Comparison of ENCODE assay signal across 8 cellular contexts in the genomic region with DNA sequence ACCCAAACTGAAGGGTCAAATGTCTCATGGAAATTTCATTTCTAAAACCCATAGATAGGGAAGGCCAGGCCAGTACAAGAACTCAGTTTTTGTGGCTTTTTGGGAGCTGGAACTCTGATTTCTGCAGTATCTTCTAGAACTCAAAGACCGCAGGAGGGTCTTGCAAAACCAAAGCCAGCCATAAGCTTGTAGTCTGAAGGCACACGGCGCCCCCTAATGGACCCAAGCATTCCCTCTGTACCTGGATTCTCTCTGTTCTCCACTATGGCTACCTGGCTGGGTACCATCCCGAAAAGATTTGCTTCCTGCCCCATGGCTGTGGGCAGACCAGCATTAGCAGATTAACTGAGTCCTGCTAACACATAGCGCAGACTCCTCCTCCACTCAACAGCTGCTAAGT.
DNase-seq lines count a peak whose midpoint lies in the region; ATAC-seq and TF ChIP-seq lines count a peak whose summit lies in the region.
"Had no signal": no experiment of that assay in that cellular context is flagged by ENCODE, and none has a peak within 500 bp of the region (broad histone marks: within the 10 kb centered on the region; RNA-seq: fewer than 3 reads in every experiment).

No MANE protein-coding gene starts in this region.

- H3K4me3 ChIP-seq in body of pancreas (no peak overlapping the region), liver (ENCODE audit: low read depth in 1 of 3, low read length in 3 of 3) (no peak overlapping the region), lower leg skin (ENCODE audit: low read depth, poor library complexity, severe bottlenecking) (no peak overlapping the region)

- H3K27me3 ChIP-seq in body of pancreas (no peaks in the 10 kb centered on the region), liver (ENCODE audit: control insufficient read depth in 4 of 4, insufficient read depth in 4 of 4, low read length in 3 of 4) (no peaks in the 10 kb centered on the region)

- 32% methylated on average over 5 of the region's 5 CpGs for WGBS in body of pancreas, 2 donors
- WGBS in liver = 40% methylated on average over 5 of the region's 5 CpGs
- 75 to 80% methylated on average over 5 of the region's 5 CpGs for WGBS in lower leg skin, 2 donors

- no peak overlapping the region for H3K9ac ChIP-seq in liver (ENCODE audit: low read depth in 1 of 2, low read length in 2 of 2)

- peak; percentile 76 for DNase-seq in NCI-H146 treated with DMSO at 0.1 percent for 48 hours (lab: John Stamatoyannopoulos, UW; ENCODE audit: unreplicated experiment)
- DNase-seq in body of pancreas = peak; percentile 36 to 72 (median 54)
- DNase-seq in dermis blood vessel endothelial cell = no peak
- DNase-seq in lower leg skin (ENCODE audit: low spot score in 2 of 2) = no peak
- DNase-seq: naive B cell had no signal

- TF ChIP-seq RAD21 in liver (IDR thresholded peaks at IDR 0.05) = peak; percentile 80 to 81

- intact Hi-C loops in body of pancreas (cut with DNase I) = no loop called here
- intact Hi-C loops in lower leg skin (cut with DNase I; ENCODE audit: low total_unique reads) = loop anchor here (10.0 kb wide), 1 partner anchor 111 kb away; no protein-coding TSS in a partner anchor

- TF ChIP-seq CTCF in GM12874 (IDR thresholded peaks at IDR 0.05; ENCODE audit: insufficient read depth, low read depth, low read length) (peak; percentile 66), body of pancreas (IDR thresholded peaks at IDR 0.05) (peak; percentile 27 to 65 (median 50)), liver (IDR thresholded peaks at IDR 0.05; ENCODE audit: low read depth, low read length, missing input control) (peak; percentile 43), lower leg skin (IDR thresholded peaks at IDR 0.05) (no peak)

- no peaks in the 10 kb centered on the region for H3K9me3 ChIP-seq in body of pancreas
- no peaks in the 10 kb centered on the region for H3K9me3 ChIP-seq in liver (ENCODE audit: control insufficient read depth in 4 of 4, low read length in 3 of 4)

- ATAC-seq in body of pancreas (peak; percentile 53), GM21515 (IDR thresholded peaks at IDR 0.05; ENCODE audit: unreplicated experiment) (no peak)

- TF ChIP-seq POLR2A in body of pancreas (IDR thresholded peaks at IDR 0.05) = no peak
- no peak for TF ChIP-seq POLR2A in lower leg skin (IDR thresholded peaks at IDR 0.05)

- H3K36me3 ChIP-seq in body of pancreas (replicated peaks in 1 of 2; ENCODE audit: insufficient read depth in 1 of 2, low read depth in 2 of 2) (no peaks in the 10 kb centered on the region), liver (ENCODE audit: control insufficient read depth in 4 of 4, insufficient read depth in 3 of 4, low read depth in 1 of 4, low read length in 3 of 4) (no peaks in the 10 kb centered on the region)

- peaks cover 17% of the 10 kb centered on the region for H3K4me1 ChIP-seq in body of pancreas
- H3K4me1 ChIP-seq in liver (ENCODE audit: control insufficient read depth in 4 of 4, insufficient read depth in 4 of 4, low read length in 3 of 4) = no peaks in the 10 kb centered on the region

- H3K27ac ChIP-seq in body of pancreas = no peak overlapping the region
- H3K27ac ChIP-seq in liver (ENCODE audit: low read depth in 1 of 2, low read length in 2 of 2) = no peak overlapping the region

TF ChIP-seq in liver, 16 proteins besides CTCF, POLR2A, EP300 and RAD21:
- TF ChIP-seq SP1 (IDR thresholded peaks at IDR 0.05) (no peak), FOXA2 (IDR thresholded peaks at IDR 0.05) (no peak), YY1 (IDR thresholded peaks at IDR 0.05) (no peak), GABPA (IDR thresholded peaks at IDR 0.05 in 1 of 2, conservative IDR thresholded peaks at IDR 0.05 in 1 of 2) (no peak), FOXA1 (IDR thresholded peaks at IDR 0.05) (no peak), HNF4A (conservative IDR thresholded peaks at IDR 0.05) (no peak), HNF4G (IDR thresholded peaks at IDR 0.05) (no peak), RXRA (IDR thresholded peaks at IDR 0.05) (no peak), JUND (IDR thresholded peaks at IDR 0.05) (no peak), EGR1 (IDR thresholded peaks at IDR 0.05; ENCODE audit: low read depth in 2 of 2) (no peak), TAF1 (conservative IDR thresholded peaks at IDR 0.05) (no peak), NR2F2 (IDR thresholded peaks at IDR 0.05) (no peak)
- TF ChIP-seq, protein P1, sequence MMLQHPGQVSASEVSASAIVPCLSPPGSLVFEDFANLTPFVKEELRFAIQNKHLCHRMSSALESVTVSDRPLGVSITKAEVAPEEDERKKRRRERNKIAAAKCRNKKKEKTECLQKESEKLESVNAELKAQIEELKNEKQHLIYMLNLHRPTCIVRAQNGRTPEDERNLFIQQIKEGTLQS (IDR thresholded peaks at IDR 0.05) = no peak
- TF ChIP-seq, protein P2, sequence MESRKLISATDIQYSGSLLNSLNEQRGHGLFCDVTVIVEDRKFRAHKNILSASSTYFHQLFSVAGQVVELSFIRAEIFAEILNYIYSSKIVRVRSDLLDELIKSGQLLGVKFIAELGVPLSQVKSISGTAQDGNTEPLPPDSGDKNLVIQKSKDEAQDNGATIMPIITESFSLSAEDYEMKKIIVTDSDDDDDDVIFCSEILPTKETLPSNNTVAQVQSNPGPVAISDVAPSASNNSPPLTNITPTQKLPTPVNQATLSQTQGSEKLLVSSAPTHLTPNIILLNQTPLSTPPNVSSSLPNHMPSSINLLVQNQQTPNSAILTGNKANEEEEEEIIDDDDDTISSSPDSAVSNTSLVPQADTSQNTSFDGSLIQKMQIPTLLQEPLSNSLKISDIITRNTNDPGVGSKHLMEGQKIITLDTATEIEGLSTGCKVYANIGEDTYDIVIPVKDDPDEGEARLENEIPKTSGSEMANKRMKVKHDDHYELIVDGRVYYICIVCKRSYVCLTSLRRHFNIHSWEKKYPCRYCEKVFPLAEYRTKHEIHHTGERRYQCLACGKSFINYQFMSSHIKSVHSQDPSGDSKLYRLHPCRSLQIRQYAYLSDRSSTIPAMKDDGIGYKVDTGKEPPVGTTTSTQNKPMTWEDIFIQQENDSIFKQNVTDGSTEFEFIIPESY (IDR thresholded peaks at IDR 0.05) = no peak
- TF ChIP-seq, protein P3, sequence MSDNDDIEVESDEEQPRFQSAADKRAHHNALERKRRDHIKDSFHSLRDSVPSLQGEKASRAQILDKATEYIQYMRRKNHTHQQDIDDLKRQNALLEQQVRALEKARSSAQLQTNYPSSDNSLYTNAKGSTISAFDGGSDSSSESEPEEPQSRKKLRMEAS (IDR thresholded peaks at IDR 0.05) = no peak
- TF ChIP-seq, protein P4, sequence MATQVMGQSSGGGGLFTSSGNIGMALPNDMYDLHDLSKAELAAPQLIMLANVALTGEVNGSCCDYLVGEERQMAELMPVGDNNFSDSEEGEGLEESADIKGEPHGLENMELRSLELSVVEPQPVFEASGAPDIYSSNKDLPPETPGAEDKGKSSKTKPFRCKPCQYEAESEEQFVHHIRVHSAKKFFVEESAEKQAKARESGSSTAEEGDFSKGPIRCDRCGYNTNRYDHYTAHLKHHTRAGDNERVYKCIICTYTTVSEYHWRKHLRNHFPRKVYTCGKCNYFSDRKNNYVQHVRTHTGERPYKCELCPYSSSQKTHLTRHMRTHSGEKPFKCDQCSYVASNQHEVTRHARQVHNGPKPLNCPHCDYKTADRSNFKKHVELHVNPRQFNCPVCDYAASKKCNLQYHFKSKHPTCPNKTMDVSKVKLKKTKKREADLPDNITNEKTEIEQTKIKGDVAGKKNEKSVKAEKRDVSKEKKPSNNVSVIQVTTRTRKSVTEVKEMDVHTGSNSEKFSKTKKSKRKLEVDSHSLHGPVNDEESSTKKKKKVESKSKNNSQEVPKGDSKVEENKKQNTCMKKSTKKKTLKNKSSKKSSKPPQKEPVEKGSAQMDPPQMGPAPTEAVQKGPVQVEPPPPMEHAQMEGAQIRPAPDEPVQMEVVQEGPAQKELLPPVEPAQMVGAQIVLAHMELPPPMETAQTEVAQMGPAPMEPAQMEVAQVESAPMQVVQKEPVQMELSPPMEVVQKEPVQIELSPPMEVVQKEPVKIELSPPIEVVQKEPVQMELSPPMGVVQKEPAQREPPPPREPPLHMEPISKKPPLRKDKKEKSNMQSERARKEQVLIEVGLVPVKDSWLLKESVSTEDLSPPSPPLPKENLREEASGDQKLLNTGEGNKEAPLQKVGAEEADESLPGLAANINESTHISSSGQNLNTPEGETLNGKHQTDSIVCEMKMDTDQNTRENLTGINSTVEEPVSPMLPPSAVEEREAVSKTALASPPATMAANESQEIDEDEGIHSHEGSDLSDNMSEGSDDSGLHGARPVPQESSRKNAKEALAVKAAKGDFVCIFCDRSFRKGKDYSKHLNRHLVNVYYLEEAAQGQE (IDR thresholded peaks at IDR 0.05) = no peak
TF ChIP-seq in liver: peak in this region for 0.

Comparison
In these comparisons a context has a peak if more than half of its experiments do, and no peak if none do; other contexts are left out.
1. CTCF ChIP-seq: peak in GM12874 (single experiment), body of pancreas (7 of 7) and liver (single experiment); none in lower leg skin (0 of 3).
2. DNase-seq: peak in NCI-H146 treated with DMSO at 0.1 percent for 48 hours (single experiment) and body of pancreas (4 of 4); none in dermis blood vessel endothelial cell (single experiment) and lower leg skin (0 of 2).